ENCODE assay signal across 18 cellular contexts in genomic region chr20:44635877-44636276, GRCh38. TPM values are rescaled to one million over a fixed set of nuclear protein-coding genes. Genes with fewer than 3 reads are reported as not detected.
DNase-seq lines count a peak whose midpoint lies in the region; ATAC-seq and TF ChIP-seq lines count a peak whose summit lies in the region.
"Had no signal": no experiment of that assay in that cellular context is flagged by ENCODE, and none has a peak within 500 bp of the region (broad histone marks: within the 10 kb centered on the region; RNA-seq: fewer than 3 reads in every experiment).

No MANE protein-coding gene starts in this region.

- H3K9me3 ChIP-seq in left ventricle myocardium inferior (replicated peaks), result no peaks in the 10 kb centered on the region
- no peaks in the 10 kb centered on the region for H3K9me3 ChIP-seq in psoas muscle
- H3K9me3 ChIP-seq: A549 had no signal

- TF ChIP-seq CTCF in left ventricle myocardium inferior (IDR thresholded peaks at IDR 0.05; ENCODE audit: borderline replicate concordance) (no peak), psoas muscle (IDR thresholded peaks at IDR 0.05) (no peak)

- H3K27ac ChIP-seq in left ventricle myocardium inferior (replicated peaks), result peak overlapping the region; percentile 91
- H3K27ac ChIP-seq in psoas muscle, result peak overlapping the region; percentile 23
- H3K27ac ChIP-seq: 22Rv1, A549, C4-2B had no signal

- H3K4me3 ChIP-seq in left ventricle myocardium inferior (no peak overlapping the region), psoas muscle (no peak overlapping the region)
- H3K4me3 ChIP-seq: A549, GM23338 had no signal

- intact Hi-C loops in left ventricle myocardium inferior (cut with micrococcal nuclease), result no loop called here
- intact Hi-C loops in cardiac septum (cut with DNase I), result no loop called here
- intact Hi-C loops in psoas muscle (cut with DNase I), result no loop called here

- H3K4me3 Mint-ChIP-seq in activated CD4-positive, alpha-beta T cell treated with anti-CD3 and anti-CD28 coated beads, Interleukin-2, amount 10 ng/mL, durations not matched to agents 7 days and 5 days, result no peak overlapping the region
- no peak overlapping the region for H3K4me3 Mint-ChIP-seq in IgD-negative memory B cell
- no peak overlapping the region for H3K4me3 Mint-ChIP-seq in naive thymus-derived CD8-positive, alpha-beta T cell
- H3K4me3 Mint-ChIP-seq in stimulated activated effector memory CD8-positive, alpha-beta T cell treated with anti-CD3 and anti-CD28 coated beads, Interleukin-12 subunit alpha, Interleukin-12 subunit beta, amount 100 ng/mL, for 72 hours, result no peak overlapping the region
- H3K4me3 Mint-ChIP-seq: CD4-positive, alpha-beta T cell; GM23338 had no signal

- CTCF ChIA-PET in activated CD4-positive, alpha-beta T cell treated with anti-CD3 and anti-CD28 coated beads, Interleukin-2, amount 10 ng/mL, durations not matched to agents 7 days and 5 days (lab: Charles Lee), result interaction anchor here (1.2 kb wide), 1 partner anchor 25 kb away, joined by 3 read pairs; no protein-coding TSS in a partner anchor

- no peaks in the 10 kb centered on the region for H3K27me3 ChIP-seq in left ventricle myocardium inferior (ENCODE audit: low read depth)
- H3K27me3 ChIP-seq in psoas muscle (ENCODE audit: insufficient read depth in 3 of 3, low read length in 2 of 3), result no peaks in the 10 kb centered on the region

- peaks cover 11% of the 10 kb centered on the region for H3K4me1 Mint-ChIP-seq in activated CD4-positive, alpha-beta T cell treated with anti-CD3 and anti-CD28 coated beads, Interleukin-2, amount 10 ng/mL, durations not matched to agents 7 days and 5 days
- H3K4me1 Mint-ChIP-seq in IgD-negative memory B cell, result peaks cover 6 to 12% (median 9%) of the 10 kb centered on the region in 3 donors
- H3K4me1 Mint-ChIP-seq in naive thymus-derived CD8-positive, alpha-beta T cell, result peaks cover 9 to 15% (median 12%) of the 10 kb centered on the region in 4 donors
- peaks cover 33% of the 10 kb centered on the region for H3K4me1 Mint-ChIP-seq in stimulated activated effector memory CD8-positive, alpha-beta T cell treated with anti-CD3 and anti-CD28 coated beads, Interleukin-12 subunit alpha, Interleukin-12 subunit beta, amount 100 ng/mL, for 72 hours

- H3K36me3 Mint-ChIP-seq in activated CD4-positive, alpha-beta T cell treated with anti-CD3 and anti-CD28 coated beads, Interleukin-2, amount 10 ng/mL, durations not matched to agents 7 days and 5 days (ENCODE audit: low read depth), result peaks cover 59% of the 10 kb centered on the region
- H3K36me3 Mint-ChIP-seq in IgD-negative memory B cell, result peaks cover 1% of the 10 kb centered on the region
- H3K36me3 Mint-ChIP-seq in naive thymus-derived CD8-positive, alpha-beta T cell, result peaks cover 4 to 70% (median 26%) of the 10 kb centered on the region in 3 donors
- peaks cover 40% of the 10 kb centered on the region for H3K36me3 Mint-ChIP-seq in stimulated activated effector memory CD8-positive, alpha-beta T cell treated with anti-CD3 and anti-CD28 coated beads, Interleukin-12 subunit alpha, Interleukin-12 subunit beta, amount 100 ng/mL, for 72 hours

- H3K36me3 ChIP-seq in left ventricle myocardium inferior, result peaks cover 31% of the 10 kb centered on the region
- H3K36me3 ChIP-seq in psoas muscle (ENCODE audit: insufficient read depth in 1 of 2, low read depth in 1 of 2), result no peaks in the 10 kb centered on the region

- no peaks in the 10 kb centered on the region for H3K27me3 Mint-ChIP-seq in activated CD4-positive, alpha-beta T cell treated with anti-CD3 and anti-CD28 coated beads, Interleukin-2, amount 10 ng/mL, durations not matched to agents 7 days and 5 days
- no peaks in the 10 kb centered on the region for H3K27me3 Mint-ChIP-seq in IgD-negative memory B cell
- H3K27me3 Mint-ChIP-seq in naive thymus-derived CD8-positive, alpha-beta T cell, result no peaks in the 10 kb centered on the region
- H3K27me3 Mint-ChIP-seq: CD4-positive, alpha-beta T cell had no signal

- 87 to 90% (median 88%) methylated on average over 4 of the region's 4 CpGs for WGBS in psoas muscle, 3 donors

- no peaks in the 10 kb centered on the region for H3K9me3 Mint-ChIP-seq in activated CD4-positive, alpha-beta T cell treated with anti-CD3 and anti-CD28 coated beads, Interleukin-2, amount 10 ng/mL, durations not matched to agents 7 days and 5 days
- H3K9me3 Mint-ChIP-seq in IgD-negative memory B cell, result no peaks in the 10 kb centered on the region
- no peaks in the 10 kb centered on the region for H3K9me3 Mint-ChIP-seq in naive thymus-derived CD8-positive, alpha-beta T cell
- no peaks in the 10 kb centered on the region for H3K9me3 Mint-ChIP-seq in stimulated activated effector memory CD8-positive, alpha-beta T cell treated with anti-CD3 and anti-CD28 coated beads, Interleukin-12 subunit alpha, Interleukin-12 subunit beta, amount 100 ng/mL, for 72 hours
- H3K9me3 Mint-ChIP-seq: CD4-positive, alpha-beta T cell had no signal

- H3K27ac Mint-ChIP-seq in activated CD4-positive, alpha-beta T cell treated with anti-CD3 and anti-CD28 coated beads, Interleukin-2, amount 10 ng/mL, durations not matched to agents 7 days and 5 days, result peak overlapping the region; percentile 27
- peak overlapping the region in 2 of 3 donors; percentile 15 to 63 for H3K27ac Mint-ChIP-seq in IgD-negative memory B cell
- peak overlapping the region in 1 of 10 donors; percentile 33 for H3K27ac Mint-ChIP-seq in naive thymus-derived CD8-positive, alpha-beta T cell
- no peak overlapping the region for H3K27ac Mint-ChIP-seq in stimulated activated effector memory CD8-positive, alpha-beta T cell treated with anti-CD3 and anti-CD28 coated beads, Interleukin-12 subunit alpha, Interleukin-12 subunit beta, amount 100 ng/mL, for 72 hours
- H3K27ac Mint-ChIP-seq: CD4-positive, alpha-beta T cell; GM23338 had no signal

- H3K4me1 ChIP-seq in left ventricle myocardium inferior (peaks cover 88% of the 10 kb centered on the region), psoas muscle (no peaks in the 10 kb centered on the region)
- H3K4me1 ChIP-seq: A549 had no signal

- ATAC-seq in psoas muscle, result no peak
- no peak for ATAC-seq in naive thymus-derived CD8-positive, alpha-beta T cell
- no peak for ATAC-seq in stimulated activated effector memory CD8-positive, alpha-beta T cell treated with anti-CD3 and anti-CD28 coated beads, Interleukin-12 subunit alpha, Interleukin-12 subunit beta, amount 100 ng/mL, for 72 hours
- ATAC-seq: A549, GM23338 had no signal

- POLR2A ChIA-PET in activated CD4-positive, alpha-beta T cell treated with anti-CD3 and anti-CD28 coated beads, Interleukin-2, amount 10 ng/mL, durations not matched to agents 7 days and 5 days (lab: Charles Lee), result no interaction called here
- POLR2A ChIA-PET in naive thymus-derived CD8-positive, alpha-beta T cell (lab: Charles Lee), result no interaction called here

- DNase-seq in activated CD4-positive, alpha-beta T cell treated with anti-CD3 and anti-CD28 coated beads, Interleukin-2, amount 10 ng/mL, durations not matched to agents 7 days and 5 days, result no peak
- no peak for DNase-seq in activated CD4-positive, alpha-beta T cell treated with anti-CD3 and anti-CD28 coated beads for 1 hour
- DNase-seq in left ventricle myocardium inferior, result no peak
- no peak for DNase-seq in cardiac septum (ENCODE audit: low spot score)
- DNase-seq in psoas muscle, result no peak
- DNase-seq in naive thymus-derived CD8-positive, alpha-beta T cell, result no peak
- DNase-seq in stimulated activated effector memory CD8-positive, alpha-beta T cell treated with anti-CD3 and anti-CD28 coated beads, Interleukin-12 subunit alpha, Interleukin-12 subunit beta, amount 100 ng/mL, for 72 hours (ENCODE audit: low spot score in 2 of 2), result no peak
- DNase-seq: AML-193; Caco-2; CD4-positive, alpha-beta T cell; GF-D8; HCEC 1CT had no signal

RNA-seq across cellular contexts. Expression of gene ADA, which starts 15.6 kb away (rescaled TPM):
- total RNA-seq in activated CD4-positive, alpha-beta T cell treated with anti-CD3 and anti-CD28 coated beads, Interleukin-2, amount 10 ng/mL, durations not matched to agents 7 days and 5 days, result 100 to 1,000 TPM; 103 to 107 TPM
- 6.7 TPM for total RNA-seq in left ventricle myocardium inferior
- 4.1 TPM for total RNA-seq in cardiac septum
- polyA plus RNA-seq in IgD-negative memory B cell, result 10.5 TPM
- total RNA-seq in psoas muscle, result 1 to 10 TPM; 3.3 to 4.9 (median 4.0) TPM
- polyA plus RNA-seq in psoas muscle, result 1 to 10 TPM; 3.5 to 5.8 (median 4.2) TPM
- 10 to 100 TPM; 24.1 to 24.2 TPM for total RNA-seq in naive thymus-derived CD8-positive, alpha-beta T cell
- 10 to 100 TPM; 31.2 to 47.1 (median 38.2) TPM for polyA plus RNA-seq in naive thymus-derived CD8-positive, alpha-beta T cell
- total RNA-seq: HT-29 had no signal

RNA-seq across cellular contexts. Expression of gene PKIG, which starts 53.5 kb away (rescaled TPM):
- total RNA-seq in activated CD4-positive, alpha-beta T cell treated with anti-CD3 and anti-CD28 coated beads, Interleukin-2, amount 10 ng/mL, durations not matched to agents 7 days and 5 days, result 1 to 10 TPM; 3.3 to 5.1 TPM
- total RNA-seq in left ventricle myocardium inferior (172 TPM), cardiac septum (274 TPM), psoas muscle (100 to 1,000 TPM in 2 of 4 donors, 10 to 100 TPM in 2; 35.2 to 110 (median 88.3) TPM)
- polyA plus RNA-seq in IgD-negative memory B cell (63.3 TPM), psoas muscle (100 to 1,000 TPM in 2 of 3 donors, 10 to 100 TPM in 1; 33.5 to 134 (median 108) TPM)
- total RNA-seq in naive thymus-derived CD8-positive, alpha-beta T cell, result 1 to 10 TPM; 8.2 to 9.0 TPM
- polyA plus RNA-seq in naive thymus-derived CD8-positive, alpha-beta T cell, result 1 to 10 TPM; 6.1 to 8.1 (median 6.4) TPM

Comparison
In these comparisons a context has a peak if more than half of its experiments do, and no peak if none do; other contexts are left out.
1. RNA of gene ADA, which starts 15.6 kb away (total RNA-seq): 103 to 107 TPM in activated CD4-positive, alpha-beta T cell treated with anti-CD3 and anti-CD28 coated beads, Interleukin-2, amount 10 ng/mL, durations not matched to agents 7 days and 5 days; 24.1 to 24.2 TPM in naive thymus-derived CD8-positive, alpha-beta T cell, 6.7 TPM in left ventricle myocardium inferior (single experiment), 3.3 to 4.9 TPM in psoas muscle and 4.1 TPM in cardiac septum (single experiment); every median in the first group is over 4 times any median in the second.